ENCODE assay signal across 13 cellular contexts in genomic region chr5:158910782-158911692, GRCh38.
DNase-seq lines count a peak whose midpoint lies in the region; ATAC-seq and TF ChIP-seq lines count a peak whose summit lies in the region.
"Had no signal": no experiment of that assay in that cellular context is flagged by ENCODE, and none has a peak within 500 bp of the region (broad histone marks: within the 10 kb centered on the region; RNA-seq: fewer than 3 reads in every experiment).

No MANE protein-coding gene starts in this region.

- H2AK5ac ChIP-seq in neuronal stem cell (ENCODE audit: low read depth, low read length) = no peak overlapping the region

- no peak overlapping the region for H2BK120ac ChIP-seq in neuronal stem cell (ENCODE audit: low read depth, low read length)

- no peak for TF ChIP-seq CTCF in colonic mucosa (IDR thresholded peaks at IDR 0.05)

- no peak overlapping the region for H3K4ac ChIP-seq in neuronal stem cell (ENCODE audit: low read length)

- H3K23ac ChIP-seq in neuronal stem cell (ENCODE audit: low read depth, low read length, poor library complexity) = no peak overlapping the region

- no peak overlapping the region for H4K8ac ChIP-seq in neuronal stem cell (ENCODE audit: low read depth, low read length)

- H2BK12ac ChIP-seq in neuronal stem cell (ENCODE audit: low read length) = no peak overlapping the region

- no peaks in the 10 kb centered on the region for H3K79me1 ChIP-seq in neuronal stem cell (ENCODE audit: low read depth, low read length)

- H3K9ac ChIP-seq in neuronal stem cell (ENCODE audit: low read depth, low read length, poor library complexity) (no peak overlapping the region), colonic mucosa (ENCODE audit: low read depth in 2 of 2, low read length in 2 of 2) (no peak overlapping the region)

- H3K27ac ChIP-seq in neuronal stem cell (replicated peaks; ENCODE audit: low read length) (no peak overlapping the region), colonic mucosa (no peak overlapping the region)
- H3K27ac ChIP-seq: epithelial cell of prostate, SK-N-MC had no signal

- no peak overlapping the region for H4K91ac ChIP-seq in neuronal stem cell (ENCODE audit: low read depth, low read length, poor library complexity)

- intact Hi-C loops in colonic mucosa (cut with DNase I) = no loop called here

- H2BK5ac ChIP-seq in neuronal stem cell (ENCODE audit: low read length) = no peak overlapping the region

- H3K4me1 ChIP-seq in neuronal stem cell (ENCODE audit: control insufficient read depth in 2 of 2, insufficient read depth in 1 of 2, low read depth in 1 of 2, low read length in 2 of 2) = no peaks in the 10 kb centered on the region
- no peaks in the 10 kb centered on the region for H3K4me1 ChIP-seq in colonic mucosa

- WGBS in neuronal stem cell (ENCODE audit: extremely low coverage in 2 of 2, insufficient read length in 2 of 2, insufficient replicate concordance in 1 of 2), 2 donors = no CpG with 5 or more reads among the region's 6 CpGs

- no peak overlapping the region for H3K18ac ChIP-seq in neuronal stem cell (ENCODE audit: low read length)

- no peaks in the 10 kb centered on the region for H3K27me3 ChIP-seq in neuronal stem cell (ENCODE audit: control insufficient read depth in 3 of 3, insufficient read depth in 3 of 3, low read depth in 1 of 3, low read length in 3 of 3)
- no peaks in the 10 kb centered on the region for H3K27me3 ChIP-seq in colonic mucosa
- H3K27me3 ChIP-seq: MG63 had no signal

- TF ChIP-seq POLR2A in GM18505 (IDR thresholded peaks at IDR 0.05; ENCODE audit: borderline replicate concordance, extremely low read depth, insufficient read depth, insufficient read length) = no peak

- H3K4me3 ChIP-seq in neuronal stem cell (ENCODE audit: low read length in 2 of 2) (no peak overlapping the region), colonic mucosa (no peak overlapping the region)
- H3K4me3 ChIP-seq: MG63, SK-N-MC had no signal

- H2AFZ ChIP-seq in neuronal stem cell (ENCODE audit: low read length) = no peak overlapping the region

- H3K4me2 ChIP-seq in neuronal stem cell (ENCODE audit: insufficient read depth, low read length, poor library complexity, severe bottlenecking) = no peak overlapping the region

- DNase-seq in fibroblast of gingiva (ENCODE audit: low read depth) (peak; percentile 23), neuronal stem cell (ENCODE audit: low spot score) (no peak), colonic mucosa (no peak), NCI-H2171 treated with DMSO at 0.1 percent for 48 hours (lab: John Stamatoyannopoulos, UW) (no peak), SKM-1 treated with dmso at 0.1 percent for 144 hours (lab: John Stamatoyannopoulos, UW; ENCODE audit: unreplicated experiment) (no peak)
- DNase-seq: activated effector memory CD4-positive, alpha-beta T cell treated with anti-CD3 and anti-CD28 coated beads, Interleukin-2, amount 50 U/mL, for 16 hours; GF-D8 had no signal

- H3K36me3 ChIP-seq in neuronal stem cell (replicated peaks in 1 of 2; ENCODE audit: control insufficient read depth in 2 of 2, insufficient read depth in 2 of 2, low read length in 2 of 2) (no peaks in the 10 kb centered on the region), colonic mucosa (no peaks in the 10 kb centered on the region)
- H3K36me3 ChIP-seq: MG63 had no signal

- H3K9me3 ChIP-seq in neuronal stem cell (replicated peaks in 1 of 2; ENCODE audit: control insufficient read depth in 2 of 2, insufficient read depth in 1 of 2, low read depth in 1 of 2, low read length in 2 of 2) = no peaks in the 10 kb centered on the region
- H3K9me3 ChIP-seq in colonic mucosa = no peaks in the 10 kb centered on the region
- H3K9me3 ChIP-seq: MG63 had no signal

- ATAC-seq in GM18505 (IDR thresholded peaks at IDR 0.05; ENCODE audit: unreplicated experiment) (peak; percentile 66), GM21367 (IDR thresholded peaks at IDR 0.05; ENCODE audit: unreplicated experiment) (peak; percentile 70), HG03139 (IDR thresholded peaks at IDR 0.05; ENCODE audit: unreplicated experiment) (peak; percentile 77)

- H2BK15ac ChIP-seq in neuronal stem cell (ENCODE audit: low read length) = no peak overlapping the region

- no peak overlapping the region for H3K14ac ChIP-seq in neuronal stem cell (ENCODE audit: low read length)
